ENCODE assay signal across 8 cellular contexts in genomic region chr7:99579956-99580777, GRCh38. TPM values are rescaled to one million over a fixed set of nuclear protein-coding genes. Genes with fewer than 3 reads are reported as not detected.
DNase-seq lines count a peak whose midpoint lies in the region; ATAC-seq and TF ChIP-seq lines count a peak whose summit lies in the region.

No MANE protein-coding gene starts in this region.

- intact Hi-C loops in Calu3 (cut with micrococcal nuclease; ENCODE audit: unreplicated experiment): no loop called here

- H3K27me3 Mint-ChIP-seq in Calu3 (ENCODE audit: unreplicated experiment): peaks cover 38% of the 10 kb centered on the region
- peaks cover 0 to 16% (median 12%) of the 10 kb centered on the region in 3 donors for H3K27me3 Mint-ChIP-seq in naive B cell

- no peaks in the 10 kb centered on the region for H3K36me3 Mint-ChIP-seq in Calu3 (ENCODE audit: insufficient read depth, unreplicated experiment)
- H3K36me3 Mint-ChIP-seq in naive B cell: no peaks in the 10 kb centered on the region

- peak overlapping the region; percentile 61 for H3K4me3 Mint-ChIP-seq in Calu3 (ENCODE audit: low read depth, unreplicated experiment)
- peak overlapping the region; percentile 86 to 96 (median 92) for H3K4me3 Mint-ChIP-seq in naive B cell

- CTCF ChIA-PET in Calu3 (lab: Charles Lee): interaction anchor here (0.8 to 1.6 kb wide), 2 partner anchors 55 to 75 kb away, joined by 3 to 5 read pairs; partner anchors contain the start of gene ZKSCAN5

- no TSS peak for BruUV-seq in Calu3 (replicated peaks; lab: Mats Ljungman, UMichigan)

- no peak overlapping the region for H3K27ac Mint-ChIP-seq in Calu3 (ENCODE audit: unreplicated experiment)
- H3K27ac Mint-ChIP-seq in naive B cell: peak overlapping the region; percentile 65 to 94 (median 82)

- no peaks in the 10 kb centered on the region for H3K4me1 Mint-ChIP-seq in Calu3 (ENCODE audit: low read depth, unreplicated experiment)
- peaks cover 18 to 27% (median 24%) of the 10 kb centered on the region in 3 donors for H3K4me1 Mint-ChIP-seq in naive B cell

- ATAC-seq in esophagus mucosa (peak; percentile 54), naive B cell (ENCODE audit: low read depth in 2 of 2) (peak; percentile 85 to 88)
- ATAC-seq in stimulated activated naive CD8-positive, alpha-beta T cell treated with anti-CD3 and anti-CD28 coated beads, Interleukin-15, Interleukin-2, amounts not matched to agents 100 U/mL and 50 U/mL, for 24 hours: peak; percentile 76

- peak; percentile 18 for TF ChIP-seq CTCF in Calu3 (IDR thresholded peaks at IDR 0.05; ENCODE audit: unreplicated experiment)

- DNase-seq in Calu3: peak; percentile 46
- DNase-seq in NCI-H2171 (lab: John Stamatoyannopoulos, UW): peak; percentile 64
- peak; percentile 60 for DNase-seq in activated T-cell treated with anti-CD3 and anti-CD28 coated beads for 1 hour (ENCODE audit: low read depth)
- DNase-seq in naive B cell: peak; percentile 49
- DNase-seq in stimulated activated naive CD8-positive, alpha-beta T cell treated with anti-CD3 and anti-CD28 coated beads, Interleukin-15, Interleukin-2, amounts not matched to agents 100 U/mL and 50 U/mL, for 24 hours: peak; percentile 69
- DNase-seq in germinal center (ENCODE audit: low spot score): no peak
- no peak for DNase-seq in NCI-H226

- H3K9me3 Mint-ChIP-seq in Calu3 (ENCODE audit: low read depth, unreplicated experiment) (no peaks in the 10 kb centered on the region), naive B cell (no peaks in the 10 kb centered on the region)

RNA-seq across cellular contexts. Expression of gene TMEM225B, which starts 17.9 kb away (rescaled TPM):
- not detected in 2 replicates for total RNA-seq in Calu3 (2022)
- 1.00 TPM for total RNA-seq in esophagus mucosa
- polyA plus RNA-seq in naive B cell (ENCODE audit: low read depth in 6 of 6): 1 to 10 TPM in 5 of 6 donors, not detected in 1; 1.1 to 2.7 (median 1.3) TPM

RNA-seq across cellular contexts. Expression of gene ZNF655, which starts 21.7 kb away (rescaled TPM):
- total RNA-seq in Calu3 (2022) (not detected in 2 replicates), esophagus mucosa (49.9 TPM)
- polyA plus RNA-seq in naive B cell (ENCODE audit: low read depth in 6 of 6): 10 to 100 TPM; 55.4 to 90.0 (median 68.5) TPM

RNA-seq across cellular contexts. Expression of gene FAM200A, which starts 28.3 kb away (rescaled TPM):
- total RNA-seq in Calu3 (2022) (3.9 and 4.1 TPM in 2 replicates), esophagus mucosa (3.3 TPM)
- 1 to 10 TPM; 3.5 to 6.4 (median 5.3) TPM for polyA plus RNA-seq in naive B cell (ENCODE audit: low read depth in 6 of 6)

RNA-seq across cellular contexts. Expression of gene ZSCAN25, which starts 36.6 kb away (rescaled TPM):
- total RNA-seq in Calu3 (2022) (12.9 and 13.5 TPM in 2 replicates), esophagus mucosa (9.6 TPM)
- 10 to 100 TPM in 5 of 6 donors, 1 to 10 TPM in 1; 8.8 to 19.0 (median 12.1) TPM for polyA plus RNA-seq in naive B cell (ENCODE audit: low read depth in 6 of 6)

Comparison
In these comparisons a context has a peak if more than half of its experiments do, and no peak if none do; other contexts are left out.
1. DNase-seq: peak in Calu3 (single experiment), NCI-H2171 (single experiment), activated T-cell treated with anti-CD3 and anti-CD28 coated beads for 1 hour (single experiment), naive B cell (single experiment) and stimulated activated naive CD8-positive, alpha-beta T cell treated with anti-CD3 and anti-CD28 coated beads, Interleukin-15, Interleukin-2, amounts not matched to agents 100 U/mL and 50 U/mL, for 24 hours (single experiment); none in germinal center (single experiment) and NCI-H226 (single experiment).
2. RNA of gene ZNF655, which starts 21.7 kb away (total RNA-seq): 49.9 TPM in esophagus mucosa (single experiment); not detected in Calu3; every median in the first group is over 10 times any median in the second.
3. Peak in every context shown above with its lines, with median percentiles within 50 percentile points of each other: ATAC-seq.